In genomic region chr6:134502614-134503541, GRCh38 we compare ENCODE assay signal across 2 cellular contexts.
TF ChIP-seq lines count a peak whose summit lies in the region.

No MANE protein-coding gene starts in this region.

TF ChIP-seq in GM23338, 12 proteins besides CTCF, POLR2A, EP300 and RAD21 (continued from another document):
- no peak for TF ChIP-seq REST (IDR thresholded peaks at IDR 0.05; ENCODE audit: unreplicated experiment)
- no peak for TF ChIP-seq ZNF462 (CRISPR knock-in tag; IDR thresholded peaks at IDR 0.05)
- no peak for TF ChIP-seq ETS1 (IDR thresholded peaks at IDR 0.05)
- TF ChIP-seq POLR2AphosphoS5 (IDR thresholded peaks at IDR 0.05; ENCODE audit: low read depth) = no peak
- TF ChIP-seq ZNF114 (CRISPR knock-in tag; IDR thresholded peaks at IDR 0.05) = no peak
- no peak for TF ChIP-seq CREB1 (CRISPR knock-in tag; IDR thresholded peaks at IDR 0.05; ENCODE audit: low read depth)
- TF ChIP-seq ZNF331 (CRISPR knock-in tag; IDR thresholded peaks at IDR 0.05; ENCODE audit: low read depth) = no peak
- TF ChIP-seq STAT1 (IDR thresholded peaks at IDR 0.05; ENCODE audit: unreplicated experiment) = no peak
- no peak for TF ChIP-seq EZH2phosphoT487 (IDR thresholded peaks at IDR 0.05; ENCODE audit: unreplicated experiment)
- no peak for TF ChIP-seq EZH2 (IDR thresholded peaks at IDR 0.05; ENCODE audit: low read depth, unreplicated experiment)

TF ChIP-seq in K562, 482 proteins besides CTCF, POLR2A, EP300 and RAD21 (continued from another document):
- 0 out of 2 replicates have a peak, but pooled peaks have one; percentile 14 for TF ChIP-seq GABPA (tag; conservative IDR thresholded peaks at IDR 0.05; ENCODE audit: low read depth)
- no peak for TF ChIP-seq SMARCB1 (IDR thresholded peaks at IDR 0.05; ENCODE audit: insufficient read length, low read depth)
